Comparison of ENCODE assay signal across 10 cellular contexts in the genomic region with DNA sequence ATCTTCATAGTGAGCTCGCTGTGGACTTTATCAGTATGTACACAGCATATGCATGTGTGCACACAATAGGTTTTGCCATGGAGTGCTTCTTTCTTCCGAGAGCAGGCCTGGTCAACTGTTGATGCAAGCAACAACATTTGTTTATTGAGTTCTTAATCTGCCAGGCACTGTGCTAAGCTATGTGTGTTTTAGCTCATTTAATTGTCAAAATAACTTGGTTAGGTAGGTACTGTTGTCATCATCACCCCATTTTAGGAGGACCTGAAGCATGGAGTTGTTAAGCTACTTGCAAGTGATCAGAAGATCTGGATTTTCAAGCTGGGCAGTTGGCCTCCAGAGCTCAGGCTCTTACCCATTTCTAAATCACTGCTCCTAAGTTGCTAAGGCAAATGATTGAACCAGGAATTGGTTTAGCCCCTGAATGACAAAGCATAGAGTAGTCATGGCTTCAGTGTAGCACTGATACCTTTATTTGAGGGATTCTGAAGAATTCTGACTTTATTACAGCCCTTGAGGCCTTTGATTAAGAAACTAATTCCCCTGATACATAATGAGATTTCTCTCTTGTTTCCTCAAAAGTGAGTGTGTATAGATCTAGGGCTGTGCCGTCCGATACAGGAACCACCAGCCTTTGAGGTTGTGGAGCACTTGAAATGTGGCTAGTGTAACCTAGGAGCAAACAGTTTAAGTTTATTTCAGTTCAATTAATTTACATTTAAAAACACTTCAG.
DNase-seq lines count a peak whose midpoint lies in the region; ATAC-seq and TF ChIP-seq lines count a peak whose summit lies in the region.
"Had no signal": no experiment of that assay in that cellular context is flagged by ENCODE, and none has a peak within 500 bp of the region (broad histone marks: within the 10 kb centered on the region; RNA-seq: fewer than 3 reads in every experiment).

No MANE protein-coding gene starts in this region.

- no peaks in the 10 kb centered on the region for H3K9me3 ChIP-seq in mesenchymal stem cell (ENCODE audit: control insufficient read depth, low read length)
- H3K9me3 ChIP-seq in thyroid gland = no peaks in the 10 kb centered on the region

- H3K27me3 ChIP-seq in mesenchymal stem cell (ENCODE audit: control insufficient read depth in 1 of 2, insufficient read depth in 1 of 2, low read length in 2 of 2) = no peaks in the 10 kb centered on the region
- H3K27me3 ChIP-seq in thyroid gland = no peaks in the 10 kb centered on the region

- no peak overlapping the region for H3K4ac ChIP-seq in mesenchymal stem cell (ENCODE audit: low read depth in 1 of 2, low read length in 2 of 2)

- no peak overlapping the region for H2BK120ac ChIP-seq in mesenchymal stem cell (ENCODE audit: low read depth, low read length)

- TF ChIP-seq POLR2A in thyroid gland (IDR thresholded peaks at IDR 0.05) = no peak

- H3K79me1 ChIP-seq in mesenchymal stem cell (replicated peaks; ENCODE audit: low read length, poor library complexity, severe bottlenecking) = peaks cover 11% of the 10 kb centered on the region

- no peak overlapping the region for H2BK5ac ChIP-seq in mesenchymal stem cell (ENCODE audit: low read depth, low read length, poor library complexity, severe bottlenecking)

- H3K23ac ChIP-seq in mesenchymal stem cell (ENCODE audit: low read length in 2 of 2) = no peak overlapping the region

- no peak overlapping the region for H3K4me2 ChIP-seq in mesenchymal stem cell (ENCODE audit: low read length, poor library complexity, severe bottlenecking)

- no peak overlapping the region for H3K18ac ChIP-seq in mesenchymal stem cell (ENCODE audit: low read depth in 1 of 2, low read length in 2 of 2)

- peak overlapping the region in 1 of 2 experiments; percentile 38 for H3K4me3 ChIP-seq in mesenchymal stem cell (ENCODE audit: insufficient read depth in 1 of 2, low read depth in 1 of 2, low read length in 2 of 2)
- H3K4me3 ChIP-seq in thyroid gland (replicated peaks in 1 of 3) = no peak overlapping the region

- no peak overlapping the region for H2AK5ac ChIP-seq in mesenchymal stem cell (ENCODE audit: low read length, severe bottlenecking)

- DNase-seq in NCI-H82 (lab: John Stamatoyannopoulos, UW) = peak; percentile 27
- no peak for DNase-seq in NCI-H82 treated with DMSO at 0.1 percent for 48 hours (lab: John Stamatoyannopoulos, UW; ENCODE audit: unreplicated experiment)
- DNase-seq in mesenchymal stem cell = no peak
- DNase-seq in thyroid gland = no peak
- no peak for DNase-seq in stimulated activated CD4-positive, alpha-beta T cell treated with anti-CD3 and anti-CD28 coated beads, Interleukin-4, amount 100 ng/mL, for 24 hours
- no peak for DNase-seq in cortex of kidney (lab: John Stamatoyannopoulos, UW)
- DNase-seq: aorta, NCI-H2171 treated with DMSO at 0.1 percent for 48 hours had no signal

- H3K4me1 ChIP-seq in mesenchymal stem cell (ENCODE audit: control insufficient read depth, insufficient read depth, low read depth, low read length) = peaks cover 8% of the 10 kb centered on the region
- H3K4me1 ChIP-seq in thyroid gland = peaks cover 73 to 88% of the 10 kb centered on the region in 2 donors

- no peak overlapping the region for H2BK15ac ChIP-seq in mesenchymal stem cell (ENCODE audit: low read depth, poor library complexity, severe bottlenecking)

- H4K8ac ChIP-seq in mesenchymal stem cell (ENCODE audit: low read length) = no peak overlapping the region

- TF ChIP-seq CTCF in thyroid gland (IDR thresholded peaks at IDR 0.05) = no peak

- intact Hi-C loops in thyroid gland (cut with DNase I) = no loop called here

- H2BK12ac ChIP-seq in mesenchymal stem cell (ENCODE audit: low read length in 2 of 2) = no peak overlapping the region

- H2AFZ ChIP-seq in mesenchymal stem cell (ENCODE audit: low read depth, low read length) = no peak overlapping the region

- peak overlapping the region; percentile 90 for H3K27ac ChIP-seq in angular gyrus (ENCODE audit: low read depth, low read length)
- no peak overlapping the region for H3K27ac ChIP-seq in mesenchymal stem cell (ENCODE audit: low read length, poor library complexity, severe bottlenecking)
- peak overlapping the region; percentile 33 to 54 (median 47) for H3K27ac ChIP-seq in thyroid gland

- ATAC-seq in GM21526 (IDR thresholded peaks at IDR 0.05; ENCODE audit: low FRiP score, unreplicated experiment) = no peak

- 80% methylated on average over 2 of the region's 4 CpGs for WGBS in mesenchymal stem cell
- WGBS in thyroid gland, 2 donors = 66 to 72% methylated on average over 4 of the region's 4 CpGs

- H4K91ac ChIP-seq in mesenchymal stem cell (ENCODE audit: low read length) = no peak overlapping the region

- H3K36me3 ChIP-seq in mesenchymal stem cell (ENCODE audit: control insufficient read depth in 1 of 2, insufficient read depth in 2 of 2, low read depth in 1 of 2, low read length in 2 of 2) (no peaks in the 10 kb centered on the region), thyroid gland (no peaks in the 10 kb centered on the region)

- H3K14ac ChIP-seq in mesenchymal stem cell (ENCODE audit: low read length in 2 of 2) = no peak overlapping the region

- H3K9ac ChIP-seq in mesenchymal stem cell (ENCODE audit: low read length) = peak overlapping the region; percentile 34
